In the genomic region with DNA sequence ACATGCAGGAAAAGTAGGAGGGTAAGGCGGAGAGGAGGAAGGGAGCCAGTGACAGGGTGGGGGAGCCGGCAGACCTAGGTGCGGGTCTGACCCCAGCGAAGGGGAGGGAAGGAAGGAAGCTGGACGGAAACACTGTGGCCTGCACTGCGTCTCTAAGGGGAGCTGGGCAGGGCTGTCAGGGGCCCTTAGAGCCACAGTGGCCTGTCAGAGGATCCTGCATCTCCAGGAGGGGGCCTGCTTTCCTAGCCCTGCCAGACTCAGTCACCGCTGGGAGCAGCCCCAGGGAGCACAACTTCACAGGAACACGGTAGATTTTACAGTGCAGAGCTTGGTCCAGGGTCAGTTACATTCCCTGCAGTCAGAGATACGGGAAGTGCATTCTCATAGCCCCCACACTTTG, we compare ENCODE assay signal across 17 cellular contexts.
DNase-seq lines count a peak whose midpoint lies in the region; ATAC-seq and TF ChIP-seq lines count a peak whose summit lies in the region.
"Had no signal": no experiment of that assay in that cellular context is flagged by ENCODE, and none has a peak within 500 bp of the region (broad histone marks: within the 10 kb centered on the region; RNA-seq: fewer than 3 reads in every experiment).

No MANE protein-coding gene starts in this region.

- TF ChIP-seq CTCF in endothelial cell (IDR thresholded peaks at IDR 0.05; ENCODE audit: unreplicated experiment) (no peak), colonic mucosa (IDR thresholded peaks at IDR 0.05) (no peak), osteocyte (IDR thresholded peaks at IDR 0.05) (no peak)

- no peaks in the 10 kb centered on the region for H3K36me3 ChIP-seq in H7 (replicated peaks; ENCODE audit: control insufficient read depth, insufficient read depth, low read length)
- H3K36me3 ChIP-seq in mesendoderm (ENCODE audit: control insufficient read depth, insufficient read depth, low read length): no peaks in the 10 kb centered on the region
- H3K36me3 ChIP-seq in colonic mucosa: no peaks in the 10 kb centered on the region
- H3K36me3 ChIP-seq: BLaER1 treated with 17β-estradiol and CSF1 and Interleukin-3, amounts not matched to agents 10 nM and 100 nM had no signal

- DNase-seq in H7 (peak; percentile 62), SK-N-DZ (ENCODE audit: low spot score) (peak; percentile 45), endothelial cell (ENCODE audit: low spot score) (no peak), mesendoderm (peak; percentile 19), colonic mucosa (no peak), HK-2 (ENCODE audit: unreplicated experiment) (no peak), osteocyte (ENCODE audit: extremely low spot score, unreplicated experiment) (no peak)
- DNase-seq: AML-193; CD4-positive, CD25-positive, alpha-beta regulatory T cell; DMS53; GF-D8; HCEC 1CT; HFFc6 had no signal

- H3K23ac ChIP-seq in mesendoderm (ENCODE audit: low read length): no peak overlapping the region

- no peak overlapping the region for H3K4ac ChIP-seq in mesendoderm (ENCODE audit: low read depth, low read length)

- H3K4me1 Mint-ChIP-seq in endothelial cell (ENCODE audit: unreplicated experiment) (peaks cover 3% of the 10 kb centered on the region), osteocyte (ENCODE audit: unreplicated experiment) (no peaks in the 10 kb centered on the region)
- H3K4me1 Mint-ChIP-seq: CD4-positive, CD25-positive, alpha-beta regulatory T cell had no signal

- no CpG with 5 or more reads among the region's 9 CpGs for WGBS in mesendoderm (ENCODE audit: extremely low coverage, insufficient coverage, low lambda C conversion rate)

- H3K9me3 Mint-ChIP-seq in endothelial cell (ENCODE audit: unreplicated experiment): no peaks in the 10 kb centered on the region
- H3K9me3 Mint-ChIP-seq in osteocyte (ENCODE audit: unreplicated experiment): no peaks in the 10 kb centered on the region

- intact Hi-C loops in colonic mucosa (cut with DNase I): no loop called here

- H4K5ac ChIP-seq in mesendoderm (ENCODE audit: low read length): no peak overlapping the region

- H3K4me1 ChIP-seq in mesendoderm (ENCODE audit: control insufficient read depth, low read depth, low read length) (no peaks in the 10 kb centered on the region), colonic mucosa (no peaks in the 10 kb centered on the region)
- H3K4me1 ChIP-seq: BLaER1 treated with 17β-estradiol and CSF1 and Interleukin-3, amounts not matched to agents 10 nM and 100 nM had no signal

- H3K27me3 Mint-ChIP-seq in endothelial cell (ENCODE audit: unreplicated experiment): peaks cover 1% of the 10 kb centered on the region
- H3K27me3 Mint-ChIP-seq in osteocyte (ENCODE audit: unreplicated experiment): no peaks in the 10 kb centered on the region
- H3K27me3 Mint-ChIP-seq: CD4-positive, CD25-positive, alpha-beta regulatory T cell had no signal

- ATAC-seq in HG03175 (IDR thresholded peaks at IDR 0.05; ENCODE audit: unreplicated experiment): no peak
- ATAC-seq: K562 had no signal

- H2BK120ac ChIP-seq in mesendoderm (ENCODE audit: low read depth, low read length): no peak overlapping the region

- H3K27me3 ChIP-seq in H7 (ENCODE audit: control insufficient read depth, insufficient read depth, low read length) (no peaks in the 10 kb centered on the region), mesendoderm (ENCODE audit: insufficient read depth, low read length, poor library complexity) (no peaks in the 10 kb centered on the region), colonic mucosa (no peaks in the 10 kb centered on the region)
- H3K27me3 ChIP-seq: BLaER1 treated with 17β-estradiol and CSF1 and Interleukin-3, amounts not matched to agents 10 nM and 100 nM had no signal

- H2AK5ac ChIP-seq in mesendoderm (ENCODE audit: low read length): no peak overlapping the region

- no peak overlapping the region for H3K18ac ChIP-seq in mesendoderm (ENCODE audit: low read length)

- no peak overlapping the region for H3K9ac ChIP-seq in mesendoderm (ENCODE audit: low read length)
- no peak overlapping the region for H3K9ac ChIP-seq in colonic mucosa (ENCODE audit: low read depth in 2 of 2, low read length in 2 of 2)
- H3K9ac ChIP-seq: BLaER1 treated with 17β-estradiol and CSF1 and Interleukin-3, amounts not matched to agents 10 nM and 100 nM had no signal

- no peak overlapping the region for H3K4me3 Mint-ChIP-seq in endothelial cell (ENCODE audit: unreplicated experiment)
- no peak overlapping the region for H3K4me3 Mint-ChIP-seq in osteocyte (ENCODE audit: unreplicated experiment)
- H3K4me3 Mint-ChIP-seq: CD4-positive, CD25-positive, alpha-beta regulatory T cell; HFFc6 had no signal

- no peak overlapping the region for H3K4me3 ChIP-seq in H7 (ENCODE audit: insufficient read depth, low read depth, low read length)
- no peak overlapping the region for H3K4me3 ChIP-seq in mesendoderm (ENCODE audit: low read length)
- H3K4me3 ChIP-seq in colonic mucosa: no peak overlapping the region
- H3K4me3 ChIP-seq: BLaER1 treated with 17β-estradiol and CSF1 and Interleukin-3, amounts not matched to agents 10 nM and 100 nM; K562 had no signal

- no peak overlapping the region for H3K27ac ChIP-seq in mesendoderm (ENCODE audit: low read depth, low read length)
- H3K27ac ChIP-seq in colonic mucosa: no peak overlapping the region
- H3K27ac ChIP-seq: BLaER1 treated with 17β-estradiol and CSF1 and Interleukin-3, amounts not matched to agents 10 nM and 100 nM; HL-60 had no signal

- H3K27ac Mint-ChIP-seq in endothelial cell (ENCODE audit: unreplicated experiment) (peak overlapping the region; percentile 44), osteocyte (ENCODE audit: unreplicated experiment) (no peak overlapping the region)
- H3K27ac Mint-ChIP-seq: CD4-positive, CD25-positive, alpha-beta regulatory T cell; HFFc6 had no signal

- H3K36me3 Mint-ChIP-seq in endothelial cell (ENCODE audit: low read depth, unreplicated experiment) (no peaks in the 10 kb centered on the region), osteocyte (ENCODE audit: unreplicated experiment) (no peaks in the 10 kb centered on the region)
- H3K36me3 Mint-ChIP-seq: CD4-positive, CD25-positive, alpha-beta regulatory T cell had no signal

- H3K79me2 ChIP-seq in mesendoderm (ENCODE audit: control insufficient read depth, insufficient read depth, low read length): no peaks in the 10 kb centered on the region

- H3K56ac ChIP-seq in mesendoderm (ENCODE audit: low read length): no peak overlapping the region

- no peak overlapping the region for H2BK15ac ChIP-seq in mesendoderm (replicated peaks; ENCODE audit: low read depth)

- no peak overlapping the region for H4K8ac ChIP-seq in mesendoderm (ENCODE audit: low read depth, low read length)

- no peak overlapping the region for H3K4me2 ChIP-seq in mesendoderm (ENCODE audit: low read length)
- H3K4me2 ChIP-seq: BLaER1 treated with 17β-estradiol and CSF1 and Interleukin-3, amounts not matched to agents 10 nM and 100 nM had no signal

- no peaks in the 10 kb centered on the region for H3K9me3 ChIP-seq in colonic mucosa

- H3K79me1 ChIP-seq in mesendoderm (ENCODE audit: low read length): no peaks in the 10 kb centered on the region

- no peak overlapping the region for H2BK5ac ChIP-seq in mesendoderm (ENCODE audit: low read length)

Comparison
In these comparisons a context has a peak if more than half of its experiments do, and no peak if none do; other contexts are left out.
1. DNase-seq: peak in H7 (single experiment), SK-N-DZ (single experiment) and mesendoderm (single experiment); none in endothelial cell (single experiment), colonic mucosa (single experiment), HK-2 (single experiment) and osteocyte (single experiment).